In the genomic region with DNA sequence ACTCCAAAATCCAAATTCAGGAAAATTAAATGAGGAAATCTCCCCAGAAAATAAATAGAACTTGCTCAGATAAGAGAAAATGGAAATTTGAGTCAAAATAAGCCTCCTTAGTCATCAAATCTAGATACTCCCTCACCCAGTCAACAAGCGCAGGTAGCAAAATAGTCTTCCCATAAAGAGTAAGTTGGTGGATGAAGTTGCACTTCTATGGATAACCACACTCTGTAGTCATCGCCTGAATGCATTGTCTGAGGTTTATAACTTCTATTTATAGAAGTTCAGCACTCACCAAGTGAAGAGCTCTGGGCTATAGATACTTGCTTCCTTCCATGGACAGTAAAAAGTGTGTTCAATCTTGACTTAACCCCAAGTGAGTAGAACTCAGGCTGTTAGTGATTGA, we compare ENCODE assay signal across 16 cellular contexts.
"Had no signal": no experiment of that assay in that cellular context is flagged by ENCODE, and none has a peak within 500 bp of the region (broad histone marks: within the 10 kb centered on the region; RNA-seq: fewer than 3 reads in every experiment).

No MANE protein-coding gene starts in this region.

- DNase-seq: activated CD4-positive, alpha-beta T cell treated with anti-CD3 and anti-CD28 coated beads, Interleukin-2, amount 50 U/mL, for 1 hour; activated naive CD4-positive, alpha-beta T cell; activated naive CD8-positive, alpha-beta T cell treated with anti-CD3 and anti-CD28 coated beads, Interleukin-2, amount 10 ng/mL, durations not matched to agents 7 days and 5 days; activated T-cell treated with anti-CD3 and anti-CD28 coated beads for 4 hours; aorta; colonic mucosa; esophagus squamous epithelium; head of caudate nucleus; immature natural killer cell; right cardiac atrium; T-helper 2 cell had no signal

- H3K36me3 Mint-ChIP-seq: activated naive CD8-positive, alpha-beta T cell treated with anti-CD3 and anti-CD28 coated beads, Interleukin-2, amount 10 ng/mL, durations not matched to agents 7 days and 5 days; immature natural killer cell had no signal

- H3K4me1 Mint-ChIP-seq: activated naive CD8-positive, alpha-beta T cell treated with anti-CD3 and anti-CD28 coated beads, Interleukin-2, amount 10 ng/mL, durations not matched to agents 7 days and 5 days; immature natural killer cell had no signal

- ATAC-seq: right cardiac atrium had no signal

- H3K27me3 ChIP-seq: colonic mucosa, esophagus squamous epithelium had no signal

- H3K4me3 Mint-ChIP-seq: activated naive CD8-positive, alpha-beta T cell treated with anti-CD3 and anti-CD28 coated beads, Interleukin-2, amount 10 ng/mL, durations not matched to agents 7 days and 5 days; immature natural killer cell; neural crest cell; stimulated activated naive CD8-positive, alpha-beta T cell treated with anti-CD3 and anti-CD28 coated beads, Interleukin-15, Interleukin-2, amounts not matched to agents 100 ng/mL and 50 ng/mL, for 24 hours; type B pancreatic cell had no signal

- H3K4me3 ChIP-seq: colonic mucosa, esophagus squamous epithelium, prostate gland, smooth muscle cell had no signal

- H3K36me3 ChIP-seq: colonic mucosa, esophagus squamous epithelium, prostate gland had no signal

- H3K9me3 ChIP-seq: colonic mucosa, esophagus squamous epithelium, prostate gland had no signal

- H3K9me3 Mint-ChIP-seq: activated naive CD8-positive, alpha-beta T cell treated with anti-CD3 and anti-CD28 coated beads, Interleukin-2, amount 10 ng/mL, durations not matched to agents 7 days and 5 days; neural crest cell had no signal

- H3K27ac Mint-ChIP-seq: activated naive CD8-positive, alpha-beta T cell treated with anti-CD3 and anti-CD28 coated beads, Interleukin-2, amount 10 ng/mL, durations not matched to agents 7 days and 5 days; immature natural killer cell; stimulated activated naive CD8-positive, alpha-beta T cell treated with anti-CD3 and anti-CD28 coated beads, Interleukin-15, Interleukin-2, amounts not matched to agents 100 ng/mL and 50 ng/mL, for 24 hours; type B pancreatic cell had no signal

- H3K4me1 ChIP-seq: colonic mucosa, esophagus squamous epithelium, prostate gland had no signal

- H3K27ac ChIP-seq: colonic mucosa, esophagus squamous epithelium, prostate gland had no signal

- H3K27me3 Mint-ChIP-seq: activated naive CD8-positive, alpha-beta T cell treated with anti-CD3 and anti-CD28 coated beads, Interleukin-2, amount 10 ng/mL, durations not matched to agents 7 days and 5 days; stimulated activated naive CD8-positive, alpha-beta T cell treated with anti-CD3 and anti-CD28 coated beads, Interleukin-15, Interleukin-2, amounts not matched to agents 100 ng/mL and 50 ng/mL, for 24 hours; type B pancreatic cell had no signal
